Comparison of ENCODE assay signal across 1 cellular context in genomic region chrX:78104447-78105176, GRCh38.
TF ChIP-seq lines count a peak whose summit lies in the region.

No MANE protein-coding gene starts in this region.

TF ChIP-seq in GM23338, 12 proteins besides CTCF, POLR2A, EP300 and RAD21 (continued from another document):
- TF ChIP-seq ZNF462 (CRISPR knock-in tag; IDR thresholded peaks at IDR 0.05) = no peak
- no peak for TF ChIP-seq REST (IDR thresholded peaks at IDR 0.05; ENCODE audit: unreplicated experiment)
- TF ChIP-seq NANOG (IDR thresholded peaks at IDR 0.05; ENCODE audit: borderline replicate concordance) = no peak
- no peak for TF ChIP-seq CREB1 (CRISPR knock-in tag; IDR thresholded peaks at IDR 0.05; ENCODE audit: low read depth)
- TF ChIP-seq EZH2 (IDR thresholded peaks at IDR 0.05; ENCODE audit: low read depth, unreplicated experiment) = no peak
- TF ChIP-seq STAT1 (IDR thresholded peaks at IDR 0.05; ENCODE audit: unreplicated experiment) = no peak
- no peak for TF ChIP-seq JUNB (IDR thresholded peaks at IDR 0.05; ENCODE audit: unreplicated experiment)
- TF ChIP-seq ETS1 (IDR thresholded peaks at IDR 0.05) = no peak
